Comparison of ENCODE assay signal across 20 cellular contexts in genomic region chrX:56746996-56747395, GRCh38.
"Had no signal": no experiment of that assay in that cellular context is flagged by ENCODE, and none has a peak within 500 bp of the region (broad histone marks: within the 10 kb centered on the region; RNA-seq: fewer than 3 reads in every experiment).

No MANE protein-coding gene starts in this region.

- H3K4me3 Mint-ChIP-seq: activated naive CD8-positive, alpha-beta T cell treated with anti-CD3 and anti-CD28 coated beads, Interleukin-2, amount 10 ng/mL, durations not matched to agents 7 days and 5 days; activated T-helper 1 cell treated with anti-CD3 and anti-CD28 coated beads, Interleukin-12 subunit alpha, Interleukin-12 subunit beta, Interleukin-2, Interleukin-4 antibody, amounts not matched to agents 30 ng/mL and 10 ng/mL and 1 ng/mL, durations not matched to agents 14 hours and 24 hours and 36 hours; nephron had no signal

- H3K9me3 Mint-ChIP-seq: activated naive CD8-positive, alpha-beta T cell treated with anti-CD3 and anti-CD28 coated beads, Interleukin-2, amount 10 ng/mL, durations not matched to agents 7 days and 5 days had no signal

- H3K4me1 Mint-ChIP-seq: nephron had no signal

- H3K27ac ChIP-seq: ascending aorta, brain microvascular endothelial cell, esophagus squamous epithelium, left ventricle myocardium inferior, spleen, tibial nerve, VCaP had no signal

- H3K27ac Mint-ChIP-seq: activated naive CD8-positive, alpha-beta T cell treated with anti-CD3 and anti-CD28 coated beads, Interleukin-2, amount 10 ng/mL, durations not matched to agents 7 days and 5 days; activated T-helper 1 cell treated with anti-CD3 and anti-CD28 coated beads, Interleukin-12 subunit alpha, Interleukin-12 subunit beta, Interleukin-2, Interleukin-4 antibody, amounts not matched to agents 30 ng/mL and 10 ng/mL and 1 ng/mL, durations not matched to agents 14 hours and 24 hours and 36 hours; nephron had no signal

- H3K27me3 Mint-ChIP-seq: activated naive CD8-positive, alpha-beta T cell treated with anti-CD3 and anti-CD28 coated beads, Interleukin-2, amount 10 ng/mL, durations not matched to agents 7 days and 5 days had no signal

- H3K36me3 ChIP-seq: ascending aorta, brain microvascular endothelial cell, esophagus squamous epithelium, left ventricle myocardium inferior, spleen, tibial nerve had no signal

- H3K9me3 ChIP-seq: ascending aorta had no signal

- H3K4me3 ChIP-seq: ascending aorta, esophagus squamous epithelium, left ventricle myocardium inferior, lung, spleen, tibial nerve had no signal

- ATAC-seq: right cardiac atrium had no signal

- DNase-seq: activated CD4-positive, alpha-beta T cell treated with anti-CD3 and anti-CD28 coated beads for 4 hours; activated CD4-positive, alpha-beta T cell treated with anti-CD3 and anti-CD28 coated beads, Interleukin-2, amount 50 U/mL, for 4 hours; activated gamma-delta T cell; activated naive CD8-positive, alpha-beta T cell treated with anti-CD3 and anti-CD28 coated beads, Interleukin-2, amount 10 ng/mL, durations not matched to agents 7 days and 5 days; activated T-cell treated with anti-CD3 and anti-CD28 coated beads for 4 hours; brain microvascular endothelial cell; caudate nucleus; esophagus squamous epithelium; left ventricle myocardium inferior; posterior cingulate gyrus; right cardiac atrium; spleen; stimulated activated naive CD4-positive, alpha-beta T cell; T-helper 1 cell had no signal

- H3K27me3 ChIP-seq: ascending aorta, brain microvascular endothelial cell, esophagus squamous epithelium had no signal

- H3K4me1 ChIP-seq: ascending aorta, spleen had no signal
